19 cellular contexts compared by ENCODE assay signal in genomic region chr1:158806909-158807601, GRCh38. TPM values are rescaled to one million over a fixed set of nuclear protein-coding genes. Genes with fewer than 3 reads are reported as not detected.
DNase-seq lines count a peak whose midpoint lies in the region; ATAC-seq and TF ChIP-seq lines count a peak whose summit lies in the region.
"Had no signal": no experiment of that assay in that cellular context is flagged by ENCODE, and none has a peak within 500 bp of the region (broad histone marks: within the 10 kb centered on the region; RNA-seq: fewer than 3 reads in every experiment).

No MANE protein-coding gene starts in this region.

- H3K9me3 ChIP-seq in neutrophil (no peaks in the 10 kb centered on the region), esophagus muscularis mucosa (no peaks in the 10 kb centered on the region)
- H3K9me3 ChIP-seq: BLaER1, Caco-2 had no signal

- DNase-seq in activated CD4-positive, alpha-beta T cell treated with anti-CD3 and anti-CD28 coated beads, Interleukin-2, amount 10 ng/mL, durations not matched to agents 24 days and 14 days, result peak; percentile 35
- no peak for DNase-seq in activated CD4-positive, alpha-beta T cell treated with anti-CD3 and anti-CD28 coated beads for 48 hours
- DNase-seq in fibroblast of the aortic adventitia (ENCODE audit: low read depth), result peak; percentile 5
- no peak for DNase-seq in esophagus muscularis mucosa (ENCODE audit: extremely low spot score)
- DNase-seq in activated T-helper 2 cell treated with anti-CD3 and anti-CD28 coated beads, Interferon-gamma antibody, Interleukin-2, Interleukin-4, amounts not matched to agents 10 μg/mL and 5 μg/mL and 100 μg/mL, durations not matched to agents 14 hours and 24 hours and 36 hours (ENCODE audit: low spot score), result no peak
- no peak for DNase-seq in NCI-H1694 treated with DMSO at 0.1 percent for 48 hours (lab: John Stamatoyannopoulos, UW)
- DNase-seq: AML-193; Caco-2; CD8-positive, alpha-beta memory T cell; DND-41; GDM1; GOT3; H9 had no signal

- H3K27me3 ChIP-seq in neutrophil (no peaks in the 10 kb centered on the region), esophagus muscularis mucosa (peaks cover 0 to 8% (median 0%) of the 10 kb centered on the region in 4 donors)
- H3K27me3 ChIP-seq: BLaER1 had no signal

- no peak for TF ChIP-seq EP300 in esophagus muscularis mucosa (IDR thresholded peaks at IDR 0.05)

- no peaks in the 10 kb centered on the region for H3K4me1 Mint-ChIP-seq in activated CD4-positive, alpha-beta T cell treated with anti-CD3 and anti-CD28 coated beads, Interleukin-2, amount 10 ng/mL, durations not matched to agents 24 days and 14 days
- peaks cover 5% of the 10 kb centered on the region for H3K4me1 Mint-ChIP-seq in activated T-helper 2 cell treated with anti-CD3 and anti-CD28 coated beads, Interferon-gamma antibody, Interleukin-2, Interleukin-4, amounts not matched to agents 10 μg/mL and 5 μg/mL and 100 μg/mL, durations not matched to agents 14 hours and 24 hours and 36 hours (ENCODE audit: low read depth)
- H3K4me1 Mint-ChIP-seq: CD8-positive, alpha-beta memory T cell; H9 had no signal

- no peak overlapping the region for H3K4me3 ChIP-seq in fibroblast of the aortic adventitia (ENCODE audit: low read depth, low read length)
- peak overlapping the region in 1 of 2 experiments; percentile 25 for H3K4me3 ChIP-seq in neutrophil (ENCODE audit: low read depth in 1 of 2, low read length in 1 of 2)
- H3K4me3 ChIP-seq in esophagus muscularis mucosa, result no peak overlapping the region
- H3K4me3 ChIP-seq: BLaER1 had no signal

- no peak for TF ChIP-seq POLR2A in esophagus muscularis mucosa (IDR thresholded peaks at IDR 0.05; ENCODE audit: low read depth)

- 41% methylated on average over 6 of the region's 6 CpGs for WGBS in esophagus muscularis mucosa

- TF ChIP-seq CTCF in fibroblast of the aortic adventitia (IDR thresholded peaks at IDR 0.05; ENCODE audit: insufficient read depth, low read length) (no peak), neutrophil (IDR thresholded peaks at IDR 0.05) (no peak), esophagus muscularis mucosa (IDR thresholded peaks at IDR 0.05) (no peak)

- no peak overlapping the region for H3K4me3 Mint-ChIP-seq in activated CD4-positive, alpha-beta T cell treated with anti-CD3 and anti-CD28 coated beads, Interleukin-2, amount 10 ng/mL, durations not matched to agents 24 days and 14 days
- no peak overlapping the region for H3K4me3 Mint-ChIP-seq in activated T-helper 2 cell treated with anti-CD3 and anti-CD28 coated beads, Interferon-gamma antibody, Interleukin-2, Interleukin-4, amounts not matched to agents 10 μg/mL and 5 μg/mL and 100 μg/mL, durations not matched to agents 14 hours and 24 hours and 36 hours (ENCODE audit: low read depth)
- H3K4me3 Mint-ChIP-seq: CD8-positive, alpha-beta memory T cell; H9 had no signal

- H3K27ac ChIP-seq in neutrophil (peak overlapping the region; percentile 97), esophagus muscularis mucosa (replicated peaks in 1 of 4) (no peak overlapping the region)
- H3K27ac ChIP-seq: 22Rv1, BLaER1 had no signal

- H3K4me1 ChIP-seq in neutrophil (ENCODE audit: control insufficient read depth in 1 of 2, insufficient read depth in 1 of 2, low read depth in 1 of 2, low read length in 1 of 2), result peaks cover 95 to 100% of the 10 kb centered on the region in 2 experiments
- H3K4me1 ChIP-seq in esophagus muscularis mucosa, result no peaks in the 10 kb centered on the region
- H3K4me1 ChIP-seq: Caco-2 had no signal

- intact Hi-C loops in activated CD4-positive, alpha-beta T cell treated with anti-CD3 and anti-CD28 coated beads, Interleukin-2, amount 10 ng/mL, durations not matched to agents 24 days and 14 days (cut with micrococcal nuclease), result no loop called here
- intact Hi-C loops in esophagus muscularis mucosa (cut with DNase I), result no loop called here
- intact Hi-C loops in activated T-helper 2 cell treated with anti-CD3 and anti-CD28 coated beads, Interferon-gamma antibody, Interleukin-2, Interleukin-4, amounts not matched to agents 10 μg/mL and 5 μg/mL and 100 μg/mL, durations not matched to agents 14 hours and 24 hours and 36 hours (cut with micrococcal nuclease), result no loop called here

- no peaks in the 10 kb centered on the region for H3K9me3 Mint-ChIP-seq in activated CD4-positive, alpha-beta T cell treated with anti-CD3 and anti-CD28 coated beads, Interleukin-2, amount 10 ng/mL, durations not matched to agents 24 days and 14 days
- H3K9me3 Mint-ChIP-seq in activated T-helper 2 cell treated with anti-CD3 and anti-CD28 coated beads, Interferon-gamma antibody, Interleukin-2, Interleukin-4, amounts not matched to agents 10 μg/mL and 5 μg/mL and 100 μg/mL, durations not matched to agents 14 hours and 24 hours and 36 hours, result no peaks in the 10 kb centered on the region
- H3K9me3 Mint-ChIP-seq: CD8-positive, alpha-beta memory T cell; H9 had no signal

- H3K27ac Mint-ChIP-seq in activated CD4-positive, alpha-beta T cell treated with anti-CD3 and anti-CD28 coated beads, Interleukin-2, amount 10 ng/mL, durations not matched to agents 24 days and 14 days, result no peak overlapping the region
- H3K27ac Mint-ChIP-seq in activated T-helper 2 cell treated with anti-CD3 and anti-CD28 coated beads, Interferon-gamma antibody, Interleukin-2, Interleukin-4, amounts not matched to agents 10 μg/mL and 5 μg/mL and 100 μg/mL, durations not matched to agents 14 hours and 24 hours and 36 hours, result no peak overlapping the region
- H3K27ac Mint-ChIP-seq: CD8-positive, alpha-beta memory T cell; H9 had no signal

- ATAC-seq in HG03045 (IDR thresholded peaks at IDR 0.05; ENCODE audit: unreplicated experiment), result no peak

- H3K36me3 ChIP-seq in neutrophil, result peaks cover 3% of the 10 kb centered on the region
- H3K36me3 ChIP-seq in esophagus muscularis mucosa, result no peaks in the 10 kb centered on the region
- H3K36me3 ChIP-seq: BLaER1 had no signal

- H3K27me3 Mint-ChIP-seq in activated CD4-positive, alpha-beta T cell treated with anti-CD3 and anti-CD28 coated beads, Interleukin-2, amount 10 ng/mL, durations not matched to agents 24 days and 14 days, result peaks cover 37% of the 10 kb centered on the region
- peaks cover 41% of the 10 kb centered on the region for H3K27me3 Mint-ChIP-seq in activated T-helper 2 cell treated with anti-CD3 and anti-CD28 coated beads, Interferon-gamma antibody, Interleukin-2, Interleukin-4, amounts not matched to agents 10 μg/mL and 5 μg/mL and 100 μg/mL, durations not matched to agents 14 hours and 24 hours and 36 hours (ENCODE audit: low read depth)

- H3K36me3 Mint-ChIP-seq in activated CD4-positive, alpha-beta T cell treated with anti-CD3 and anti-CD28 coated beads, Interleukin-2, amount 10 ng/mL, durations not matched to agents 24 days and 14 days (ENCODE audit: low read depth), result no peaks in the 10 kb centered on the region
- no peaks in the 10 kb centered on the region for H3K36me3 Mint-ChIP-seq in activated T-helper 2 cell treated with anti-CD3 and anti-CD28 coated beads, Interferon-gamma antibody, Interleukin-2, Interleukin-4, amounts not matched to agents 10 μg/mL and 5 μg/mL and 100 μg/mL, durations not matched to agents 14 hours and 24 hours and 36 hours (ENCODE audit: low read depth)
- H3K36me3 Mint-ChIP-seq: CD8-positive, alpha-beta memory T cell had no signal

RNA-seq across cellular contexts. Expression of gene MNDA, which starts 24.1 kb away (rescaled TPM):
- total RNA-seq in activated CD4-positive, alpha-beta T cell treated with anti-CD3 and anti-CD28 coated beads, Interleukin-2, amount 10 ng/mL, durations not matched to agents 24 days and 14 days, result not detected in 2 replicates
- total RNA-seq in fibroblast of the aortic adventitia (ENCODE audit: low replicate concordance) (not detected in 2 replicates), esophagus muscularis mucosa (10 to 100 TPM in 1 of 4 donors, 1 to 10 TPM in 3; 2.1 to 19.7 (median 3.2) TPM)
- not detected in 2 replicates for total RNA-seq in activated T-helper 2 cell treated with anti-CD3 and anti-CD28 coated beads, Interferon-gamma antibody, Interleukin-2, Interleukin-4, amounts not matched to agents 10 μg/mL and 5 μg/mL and 100 μg/mL, durations not matched to agents 14 hours and 24 hours and 36 hours
- total RNA-seq: A673, Caco-2, H9, HT-29 had no signal

RNA-seq across cellular contexts. Expression of gene OR6N2, which starts 26.1 kb away (rescaled TPM):
- total RNA-seq in activated CD4-positive, alpha-beta T cell treated with anti-CD3 and anti-CD28 coated beads, Interleukin-2, amount 10 ng/mL, durations not matched to agents 24 days and 14 days, result not detected in 2 replicates
- not detected in 2 replicates for total RNA-seq in fibroblast of the aortic adventitia (ENCODE audit: low replicate concordance)
- not detected for total RNA-seq in esophagus muscularis mucosa
- not detected in 2 replicates for total RNA-seq in activated T-helper 2 cell treated with anti-CD3 and anti-CD28 coated beads, Interferon-gamma antibody, Interleukin-2, Interleukin-4, amounts not matched to agents 10 μg/mL and 5 μg/mL and 100 μg/mL, durations not matched to agents 14 hours and 24 hours and 36 hours
- total RNA-seq: A673; Caco-2; CD8-positive, alpha-beta memory T cell; H9; HT-29 had no signal

RNA-seq across cellular contexts. Expression of gene OR6N1, which starts 35.1 kb away (rescaled TPM):
- not detected in 2 replicates for total RNA-seq in activated CD4-positive, alpha-beta T cell treated with anti-CD3 and anti-CD28 coated beads, Interleukin-2, amount 10 ng/mL, durations not matched to agents 24 days and 14 days
- total RNA-seq in fibroblast of the aortic adventitia (ENCODE audit: low replicate concordance), result 0.16 TPM in 1 of 2 replicates, not detected in the other
- not detected for total RNA-seq in esophagus muscularis mucosa
- total RNA-seq in activated T-helper 2 cell treated with anti-CD3 and anti-CD28 coated beads, Interferon-gamma antibody, Interleukin-2, Interleukin-4, amounts not matched to agents 10 μg/mL and 5 μg/mL and 100 μg/mL, durations not matched to agents 14 hours and 24 hours and 36 hours, result not detected in 2 replicates
- total RNA-seq: A673; Caco-2; CD8-positive, alpha-beta memory T cell; H9; HT-29 had no signal

RNA-seq across cellular contexts. Expression of gene OR6K6, which starts 52.5 kb away (rescaled TPM):
- total RNA-seq in activated CD4-positive, alpha-beta T cell treated with anti-CD3 and anti-CD28 coated beads, Interleukin-2, amount 10 ng/mL, durations not matched to agents 24 days and 14 days, result not detected in 2 replicates
- not detected in 2 replicates for total RNA-seq in fibroblast of the aortic adventitia (ENCODE audit: low replicate concordance)
- not detected for total RNA-seq in esophagus muscularis mucosa
- not detected in 2 replicates for total RNA-seq in activated T-helper 2 cell treated with anti-CD3 and anti-CD28 coated beads, Interferon-gamma antibody, Interleukin-2, Interleukin-4, amounts not matched to agents 10 μg/mL and 5 μg/mL and 100 μg/mL, durations not matched to agents 14 hours and 24 hours and 36 hours
- total RNA-seq: A673; Caco-2; CD8-positive, alpha-beta memory T cell; H9; HT-29 had no signal

Comparison
In these comparisons a context has a peak if more than half of its experiments do, and no peak if none do; other contexts are left out.
1. DNase-seq: peak in activated CD4-positive, alpha-beta T cell treated with anti-CD3 and anti-CD28 coated beads, Interleukin-2, amount 10 ng/mL, durations not matched to agents 24 days and 14 days (single experiment) and fibroblast of the aortic adventitia (single experiment); none in activated CD4-positive, alpha-beta T cell treated with anti-CD3 and anti-CD28 coated beads for 48 hours (single experiment), esophagus muscularis mucosa (single experiment), activated T-helper 2 cell treated with anti-CD3 and anti-CD28 coated beads, Interferon-gamma antibody, Interleukin-2, Interleukin-4, amounts not matched to agents 10 μg/mL and 5 μg/mL and 100 μg/mL, durations not matched to agents 14 hours and 24 hours and 36 hours (single experiment) and NCI-H1694 treated with DMSO at 0.1 percent for 48 hours (single experiment).